Comparison of ENCODE assay signal across 8 cellular contexts in the genomic region with DNA sequence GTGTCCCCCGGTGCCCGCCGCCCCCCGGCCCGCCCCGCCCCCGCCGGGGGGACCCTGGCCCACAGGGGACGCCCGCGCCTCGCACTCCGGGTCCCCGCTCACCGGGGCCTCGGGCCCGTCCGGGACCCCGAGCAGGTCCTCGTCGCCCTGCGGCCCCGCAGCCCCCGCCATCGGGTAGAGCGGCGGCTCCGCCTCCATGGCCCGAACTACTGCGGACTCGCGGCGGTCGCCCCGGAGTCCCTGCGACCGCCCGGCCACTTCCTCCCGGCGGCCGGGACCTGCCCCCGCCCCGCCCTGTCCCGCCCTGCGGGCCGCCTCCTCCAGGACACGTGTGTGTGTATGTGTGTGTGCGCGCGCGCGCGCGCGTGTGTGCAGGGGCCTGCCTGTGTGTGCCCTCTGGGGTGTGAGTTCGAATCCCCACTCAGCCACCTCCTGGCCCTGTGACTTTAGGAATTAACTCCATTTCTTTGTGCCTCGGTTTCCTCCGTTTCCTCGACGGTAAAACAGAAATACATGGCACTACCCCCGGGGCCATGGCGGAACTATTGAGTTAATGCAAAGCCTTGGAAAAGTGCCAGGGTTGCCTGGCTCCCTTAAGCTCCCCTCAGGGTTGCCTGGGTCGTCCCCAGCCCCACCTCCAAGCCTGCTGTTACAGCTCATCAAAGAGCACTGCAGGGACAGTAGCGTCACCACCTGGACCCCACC. TPM values are rescaled to one million over a fixed set of nuclear protein-coding genes. Genes with fewer than 3 reads are reported as not detected.
DNase-seq lines count a peak whose midpoint lies in the region; TF ChIP-seq lines count a peak whose summit lies in the region.

A gene with protein sequence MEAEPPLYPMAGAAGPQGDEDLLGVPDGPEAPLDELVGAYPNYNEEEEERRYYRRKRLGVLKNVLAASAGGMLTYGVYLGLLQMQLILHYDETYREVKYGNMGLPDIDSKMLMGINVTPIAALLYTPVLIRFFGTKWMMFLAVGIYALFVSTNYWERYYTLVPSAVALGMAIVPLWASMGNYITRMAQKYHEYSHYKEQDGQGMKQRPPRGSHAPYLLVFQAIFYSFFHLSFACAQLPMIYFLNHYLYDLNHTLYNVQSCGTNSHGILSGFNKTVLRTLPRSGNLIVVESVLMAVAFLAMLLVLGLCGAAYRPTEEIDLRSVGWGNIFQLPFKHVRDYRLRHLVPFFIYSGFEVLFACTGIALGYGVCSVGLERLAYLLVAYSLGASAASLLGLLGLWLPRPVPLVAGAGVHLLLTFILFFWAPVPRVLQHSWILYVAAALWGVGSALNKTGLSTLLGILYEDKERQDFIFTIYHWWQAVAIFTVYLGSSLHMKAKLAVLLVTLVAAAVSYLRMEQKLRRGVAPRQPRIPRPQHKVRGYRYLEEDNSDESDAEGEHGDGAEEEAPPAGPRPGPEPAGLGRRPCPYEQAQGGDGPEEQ (minus strand): TSS at position 252 of the 705 bp plus-strand sequence. CDS start 54 bp downstream, at position 198.

- CTCF ChIA-PET in BJ (lab: Yijun Ruan, JAX): no interaction called here
- CTCF ChIA-PET in activated naive CD4-positive, alpha-beta T cell treated with anti-CD3 and anti-CD28 coated beads for 36 hours (lab: Charles Lee): interaction anchor here (0.9 kb wide), 1 partner anchor 10 kb away, joined by 3 read pairs; no protein-coding TSS in a partner anchor

- H3K4me2 ChIP-seq in trophoblast cell (ENCODE audit: low read length): peak within 1 kb of the TSS; percentile 77

- H3K4me3 ChIP-seq in BJ (ENCODE audit: low read depth, low read length) (peak within 1 kb of the TSS; percentile 71), HUES48 (ENCODE audit: low read depth, low read length) (peak within 1 kb of the TSS; percentile 55), SK-N-MC (peak within 1 kb of the TSS; percentile 74), trophoblast cell (ENCODE audit: low read depth, low read length) (peak within 1 kb of the TSS; percentile 74)

- H3K36me3 ChIP-seq in BJ (ENCODE audit: control insufficient read depth, insufficient read depth, low read length) (no peaks in the 10 kb centered on the region), HUES48 (ENCODE audit: control insufficient read depth, insufficient read depth, low read length) (no peaks in the 10 kb centered on the region), SK-N-MC (ENCODE audit: insufficient read depth, low read length) (no peaks in the 10 kb centered on the region), trophoblast cell (ENCODE audit: control insufficient read depth in 1 of 2, insufficient read depth in 2 of 2, low read length in 2 of 2) (no peaks in the 10 kb centered on the region)

- H3K27ac ChIP-seq in HUES48 (ENCODE audit: low read depth, low read length) (no peak within 1 kb of the TSS), SK-N-MC (no peak within 1 kb of the TSS), trophoblast cell (ENCODE audit: low read depth, low read length) (no peak within 1 kb of the TSS)

- no peaks in the 10 kb centered on the region for H3K9me3 ChIP-seq in HUES48 (ENCODE audit: control insufficient read depth, insufficient read depth, low read length)
- no peaks in the 10 kb centered on the region for H3K9me3 ChIP-seq in SK-N-MC (ENCODE audit: low read depth, low read length)
- peaks cover 1% of the 10 kb centered on the region for H3K9me3 ChIP-seq in trophoblast cell (ENCODE audit: insufficient read depth, low read depth, low read length)

- no peaks in the 10 kb centered on the region for H3K36me3 Mint-ChIP-seq in activated naive CD4-positive, alpha-beta T cell treated with anti-CD3 and anti-CD28 coated beads for 36 hours (ENCODE audit: low read depth)
- no peaks in the 10 kb centered on the region for H3K36me3 Mint-ChIP-seq in type B pancreatic cell

- peak within 1 kb of the TSS; percentile 82 for H3K4me3 Mint-ChIP-seq in activated naive CD4-positive, alpha-beta T cell treated with anti-CD3 and anti-CD28 coated beads for 36 hours
- H3K4me3 Mint-ChIP-seq in type B pancreatic cell: peak within 1 kb of the TSS; percentile 84

- intact Hi-C loops in activated naive CD4-positive, alpha-beta T cell treated with anti-CD3 and anti-CD28 coated beads for 36 hours (cut with micrococcal nuclease): loop anchor here (2.0 to 10.0 kb wide), 2 partner anchors 27 to 121 kb away; a partner anchor contains a TSS
- intact Hi-C loops in head of caudate nucleus (cut with DNase I): no loop called here

- peak within 1 kb of the TSS; percentile 61 for H3K14ac ChIP-seq in trophoblast cell (ENCODE audit: low read length)

- H3K9me3 Mint-ChIP-seq in activated naive CD4-positive, alpha-beta T cell treated with anti-CD3 and anti-CD28 coated beads for 36 hours: no peaks in the 10 kb centered on the region
- H3K9me3 Mint-ChIP-seq in type B pancreatic cell: no peaks in the 10 kb centered on the region

- no peak within 1 kb of the TSS for H2BK12ac ChIP-seq in trophoblast cell (ENCODE audit: low read length)

- no peak for DNase-seq in BJ (ENCODE audit: low read depth)
- peak; percentile 88 for DNase-seq in GM19240 (ENCODE audit: insufficient read length, low spot score)
- DNase-seq in SK-N-MC (ENCODE audit: low read depth, low spot score): peak; percentile 16
- peak; percentile 89 for DNase-seq in activated naive CD4-positive, alpha-beta T cell treated with anti-CD3 and anti-CD28 coated beads for 36 hours
- DNase-seq in head of caudate nucleus: peak; percentile 42 to 86 (median 68)
- peak; percentile 78 for DNase-seq in trophoblast cell
- no peak for DNase-seq in type B pancreatic cell (ENCODE audit: extremely low spot score, unreplicated experiment)

- H3K27me3 Mint-ChIP-seq in activated naive CD4-positive, alpha-beta T cell treated with anti-CD3 and anti-CD28 coated beads for 36 hours (ENCODE audit: low read depth): no peaks in the 10 kb centered on the region
- peaks cover 22% of the 10 kb centered on the region for H3K27me3 Mint-ChIP-seq in type B pancreatic cell

- peaks cover 5% of the 10 kb centered on the region; the same call in 1 of the 2 replicates for H3K4me1 ChIP-seq in HUES48 (ENCODE audit: control insufficient read depth, insufficient read depth, low read length)
- H3K4me1 ChIP-seq in trophoblast cell (ENCODE audit: control insufficient read depth in 1 of 2, insufficient read depth in 2 of 2, low read length in 2 of 2): peaks cover 0 to 12% of the 10 kb centered on the region in 2 experiments

- peak within 1 kb of the TSS; percentile 32 for H2BK5ac ChIP-seq in trophoblast cell (ENCODE audit: low read depth, low read length, poor library complexity)

- no peaks in the 10 kb centered on the region for H3K27me3 ChIP-seq in BJ (ENCODE audit: control insufficient read depth, insufficient read depth, low read length)
- peaks cover 6% of the 10 kb centered on the region; the same call in 1 of the 2 replicates for H3K27me3 ChIP-seq in HUES48 (ENCODE audit: control insufficient read depth, insufficient read depth, low read length)
- no peaks in the 10 kb centered on the region for H3K27me3 ChIP-seq in trophoblast cell (ENCODE audit: insufficient read depth, low read length)

- H3K27ac Mint-ChIP-seq in activated naive CD4-positive, alpha-beta T cell treated with anti-CD3 and anti-CD28 coated beads for 36 hours: no peak within 1 kb of the TSS
- H3K27ac Mint-ChIP-seq in type B pancreatic cell: peak within 1 kb of the TSS; percentile 71

- H3K79me2 ChIP-seq in trophoblast cell (ENCODE audit: control insufficient read depth, insufficient read depth, low read length, poor library complexity): no peaks in the 10 kb centered on the region

- no peak within 1 kb of the TSS for H3K23ac ChIP-seq in trophoblast cell (ENCODE audit: low read length)

- peaks cover 16% of the 10 kb centered on the region for H3K4me1 Mint-ChIP-seq in activated naive CD4-positive, alpha-beta T cell treated with anti-CD3 and anti-CD28 coated beads for 36 hours (ENCODE audit: low read depth)
- peaks cover 16% of the 10 kb centered on the region for H3K4me1 Mint-ChIP-seq in type B pancreatic cell (ENCODE audit: unreplicated experiment)

- H2AFZ ChIP-seq in trophoblast cell (ENCODE audit: insufficient read depth, low read length, poor library complexity): peak within 1 kb of the TSS; percentile 17

- H4K91ac ChIP-seq in trophoblast cell (ENCODE audit: low read depth, low read length): no peak within 1 kb of the TSS

- H2BK120ac ChIP-seq in trophoblast cell (ENCODE audit: insufficient read depth, low read length, poor library complexity): no peak within 1 kb of the TSS

- peak within 1 kb of the TSS; percentile 76 for H3K18ac ChIP-seq in trophoblast cell (ENCODE audit: low read length)

- peaks cover 2% of the 10 kb centered on the region for H3K79me1 ChIP-seq in trophoblast cell (ENCODE audit: low read length)

- POLR2A ChIA-PET in BJ (lab: Charles Lee): no interaction called here

- peak within 1 kb of the TSS; percentile 50 for H4K8ac ChIP-seq in trophoblast cell (ENCODE audit: low read depth, low read length)

- no peak within 1 kb of the TSS for H4K12ac ChIP-seq in trophoblast cell (ENCODE audit: low read depth, low read length)

- no peak for TF ChIP-seq CTCF in BJ (IDR thresholded peaks at IDR 0.05; ENCODE audit: insufficient read depth, low read depth, low read length)
- no peak for TF ChIP-seq CTCF in type B pancreatic cell (conservative IDR thresholded peaks at IDR 0.05)

- H3K4ac ChIP-seq in trophoblast cell (ENCODE audit: low read depth, low read length): peak within 1 kb of the TSS; percentile 60

- peak within 1 kb of the TSS; percentile 17 for H2AK5ac ChIP-seq in trophoblast cell (ENCODE audit: low read length)

- WGBS in trophoblast cell (ENCODE audit: extremely low coverage, insufficient coverage, insufficient read length): no CpG with 5 or more reads among the region's 64 CpGs

- H3K9ac ChIP-seq in HUES48 (ENCODE audit: low read depth, low read length) (no peak within 1 kb of the TSS), SK-N-MC (ENCODE audit: insufficient read length) (peak within 1 kb of the TSS; percentile 53), trophoblast cell (ENCODE audit: low read length) (no peak within 1 kb of the TSS)

RNA-seq across cellular contexts. Expression of the gene that starts here (rescaled TPM):
- 23.6 and 38.0 TPM in 2 replicates for polyA plus RNA-seq in BJ (2011; rRNA removed)
- 25.3 and 36.5 TPM in 2 replicates for polyA minus RNA-seq in BJ (2011; rRNA and poly(A)+ RNA removed)
- total RNA-seq in activated naive CD4-positive, alpha-beta T cell treated with anti-CD3 and anti-CD28 coated beads for 36 hours: 10 to 100 TPM; 18.4 to 19.0 TPM
- 6.6 and 7.0 TPM in 2 replicates for polyA plus RNA-seq in trophoblast cell (2013)
- 13.0 and 13.7 TPM in 2 replicates for total RNA-seq in type B pancreatic cell (ENCODE audit: low replicate concordance)

Comparison
In these comparisons a context has a peak if more than half of its experiments do, and no peak if none do; other contexts are left out.
1. DNase-seq: peak in GM19240 (single experiment), SK-N-MC (single experiment), activated naive CD4-positive, alpha-beta T cell treated with anti-CD3 and anti-CD28 coated beads for 36 hours (single experiment), head of caudate nucleus (42 of 42) and trophoblast cell (2 of 2); none in BJ (single experiment) and type B pancreatic cell (single experiment).
2. Peak in every context shown above with its lines, with median percentiles within 50 percentile points of each other: H3K4me3 ChIP-seq.